In the genomic region with DNA sequence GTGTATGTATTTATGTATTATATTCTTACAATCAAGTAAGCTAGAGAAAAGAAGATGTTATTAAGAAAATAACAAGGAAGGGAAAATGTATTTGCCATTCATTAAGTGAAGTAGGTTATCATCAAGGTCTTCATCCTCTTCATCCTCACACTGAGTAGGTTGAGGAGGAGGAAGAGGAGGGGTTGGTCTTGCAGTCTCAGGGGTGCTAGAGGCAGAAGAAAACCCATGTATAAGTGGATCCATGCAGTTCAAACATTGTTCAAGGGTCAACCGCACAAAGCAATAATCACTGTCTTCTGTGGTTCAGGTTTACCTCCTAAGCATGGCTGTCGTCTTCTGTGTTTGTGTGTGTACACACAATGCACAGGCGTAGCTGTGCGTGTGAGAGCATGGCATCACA, we compare ENCODE assay signal across 24 cellular contexts. TPM values are rescaled to one million over a fixed set of nuclear protein-coding genes. Genes with fewer than 3 reads are reported as not detected.
A peak's percentile ranks its signal among the peaks of the same experiment; 100 is the strongest.
DNase-seq lines count a peak whose midpoint lies in the region; ATAC-seq, FAIRE-seq and TF ChIP-seq lines count a peak whose summit lies in the region.
"Had no signal": no experiment of that assay in that cellular context is flagged by ENCODE, and none has a peak within 500 bp of the region (broad histone marks: within the 10 kb centered on the region; RNA-seq: fewer than 3 reads in every experiment).

No MANE protein-coding gene starts in this region.

- H3K27me3 ChIP-seq in BLaER1 (no peaks in the 10 kb centered on the region), H9 (ENCODE audit: insufficient read depth, low read length) (no peaks in the 10 kb centered on the region), Karpas-422 (ENCODE audit: low read length) (no peaks in the 10 kb centered on the region), bronchial epithelial cell (ENCODE audit: control insufficient read depth, insufficient read depth, low read length) (no peaks in the 10 kb centered on the region), small intestine (ENCODE audit: control insufficient read depth in 2 of 2, insufficient read depth in 2 of 2, low read length in 2 of 2) (no peaks in the 10 kb centered on the region)

- no peak for DNase-seq in H9
- no peak for DNase-seq in Karpas-422
- no peak for DNase-seq in bronchial epithelial cell (ENCODE audit: low read depth)
- no peak for DNase-seq in activated naive CD8-positive, alpha-beta T cell treated with anti-CD3 and anti-CD28 coated beads for 36 hours
- DNase-seq in Right ventricle myocardium superior: no peak
- DNase-seq in activated CD8-positive, alpha-beta memory T cell treated with anti-CD3 and anti-CD28 coated beads, Interleukin-2, amount 50 U/mL, for 4 hours: no peak
- no peak for DNase-seq in small intestine
- DNase-seq: C1 segment of cervical spinal cord; Calu3; CD4-positive, alpha-beta memory T cell; COR-L47; DMS53; DMS79 treated with DMSO at 0.1 percent for 48 hours; GF-D8; GM23248; H7; HFFc6 had no signal

- H3K9me3 ChIP-seq in BLaER1: no peaks in the 10 kb centered on the region
- no peaks in the 10 kb centered on the region for H3K9me3 ChIP-seq in H9 (ENCODE audit: control insufficient read depth, low read depth, low read length)
- H3K9me3 ChIP-seq in Karpas-422 (ENCODE audit: low read length): no peaks in the 10 kb centered on the region
- no peaks in the 10 kb centered on the region for H3K9me3 ChIP-seq in small intestine (ENCODE audit: control insufficient read depth, low read depth)

- no peak overlapping the region for H3K4me3 ChIP-seq in BLaER1
- H3K4me3 ChIP-seq in Karpas-422 (ENCODE audit: low read length): no peak overlapping the region
- H3K4me3 ChIP-seq in bronchial epithelial cell (ENCODE audit: low read depth, low read length): no peak overlapping the region
- no peak overlapping the region for H3K4me3 ChIP-seq in small intestine (ENCODE audit: low read depth in 1 of 2, low read length in 2 of 2)
- H3K4me3 ChIP-seq: GM23248 had no signal

- no peak overlapping the region for H4K5ac ChIP-seq in H9 (ENCODE audit: insufficient read length, low read depth, low read length)

- FAIRE-seq in bronchial epithelial cell (lab: Jason Lieb, UNC) (peak; percentile 43), small intestine (lab: Jason Lieb, UNC) (no peak)
- FAIRE-seq: A204.1, GM12892, H1 had no signal

- H3K27ac ChIP-seq in BLaER1 (no peak overlapping the region), H9 (ENCODE audit: insufficient read length, low read depth, low read length) (no peak overlapping the region), Karpas-422 (ENCODE audit: low read length) (no peak overlapping the region), small intestine (ENCODE audit: low read depth in 1 of 2, low read length in 1 of 2) (no peak overlapping the region)
- H3K27ac ChIP-seq: 22Rv1, GM23248 had no signal

- no peak overlapping the region for H3K9ac ChIP-seq in BLaER1
- no peak overlapping the region for H3K9ac ChIP-seq in H9 (ENCODE audit: extremely low read depth, insufficient read length, low read length)
- H3K9ac ChIP-seq in Karpas-422 (ENCODE audit: low read length): no peak overlapping the region
- H3K9ac ChIP-seq: GM23248 had no signal

- H3K4me1 ChIP-seq in BLaER1 (peaks cover 42% of the 10 kb centered on the region), H9 (ENCODE audit: insufficient read depth, low read length) (no peaks in the 10 kb centered on the region), Karpas-422 (ENCODE audit: low read length) (peaks cover 31% of the 10 kb centered on the region), small intestine (ENCODE audit: control insufficient read depth in 2 of 2, insufficient read depth in 1 of 2, low read depth in 1 of 2, low read length in 1 of 2) (no peaks in the 10 kb centered on the region)

- no peak overlapping the region for H2AFZ ChIP-seq in H9 (ENCODE audit: low read length)
- H2AFZ ChIP-seq in Karpas-422 (ENCODE audit: low read length): no peak overlapping the region
- H2AFZ ChIP-seq: GM23248 had no signal

- H4K91ac ChIP-seq in H9 (ENCODE audit: insufficient read length, low read depth, low read length): no peak overlapping the region

- ATAC-seq in Right ventricle myocardium superior (ENCODE audit: poor library complexity): no peak
- ATAC-seq: HCT116 had no signal

- no peaks in the 10 kb centered on the region for H3K9me3 Mint-ChIP-seq in H9
- H3K9me3 Mint-ChIP-seq in activated naive CD8-positive, alpha-beta T cell treated with anti-CD3 and anti-CD28 coated beads for 36 hours: no peaks in the 10 kb centered on the region
- H3K9me3 Mint-ChIP-seq: CD4-positive, alpha-beta memory T cell; HFFc6 had no signal

- H3K27ac Mint-ChIP-seq in H9: no peak overlapping the region
- no peak overlapping the region for H3K27ac Mint-ChIP-seq in activated naive CD8-positive, alpha-beta T cell treated with anti-CD3 and anti-CD28 coated beads for 36 hours
- H3K27ac Mint-ChIP-seq: B cell, HFFc6 had no signal

- H3K4me2 ChIP-seq in BLaER1 (peak overlapping the region; percentile 52), H9 (ENCODE audit: insufficient read depth, insufficient read length, low read length) (no peak overlapping the region), Karpas-422 (ENCODE audit: low read depth, low read length, poor library complexity, severe bottlenecking) (peak overlapping the region; percentile 37)

- H3K56ac ChIP-seq in H9 (ENCODE audit: insufficient read length, low read depth, low read length): no peak overlapping the region

- H3K18ac ChIP-seq in H9 (ENCODE audit: insufficient read length, low read depth, low read length): no peak overlapping the region

- no peaks in the 10 kb centered on the region for H3K9me2 ChIP-seq in Karpas-422 (replicated peaks; ENCODE audit: insufficient read depth, low read length)

- no peak overlapping the region for H2BK15ac ChIP-seq in H9 (ENCODE audit: low read depth, low read length)

- no peak overlapping the region for H3K23ac ChIP-seq in H9 (ENCODE audit: insufficient read length, low read depth, low read length)

- no peak overlapping the region for H2BK20ac ChIP-seq in H9 (ENCODE audit: low read depth, low read length, poor library complexity, severe bottlenecking)

- H4K8ac ChIP-seq in H9 (replicated peaks; ENCODE audit: insufficient read length, low read depth, low read length): peak overlapping the region; percentile 77

- no peak for TF ChIP-seq CTCF in H9 (conservative IDR thresholded peaks at IDR 0.05)
- no peak for TF ChIP-seq CTCF in bronchial epithelial cell (IDR thresholded peaks at IDR 0.05; ENCODE audit: insufficient read depth, low read length, severe bottlenecking)

- intact Hi-C loops in Right ventricle myocardium superior (cut with DNase I): no loop called here

- H3K4me3 Mint-ChIP-seq in H9: no peak overlapping the region
- H3K4me3 Mint-ChIP-seq in activated naive CD8-positive, alpha-beta T cell treated with anti-CD3 and anti-CD28 coated beads for 36 hours: no peak overlapping the region
- H3K4me3 Mint-ChIP-seq: B cell; CD4-positive, alpha-beta memory T cell; HFFc6 had no signal

- H3K23me2 ChIP-seq in H9 (ENCODE audit: insufficient read length, low read depth, low read length, poor library complexity, severe bottlenecking): no peaks in the 10 kb centered on the region

- no peaks in the 10 kb centered on the region for H3K4me1 Mint-ChIP-seq in H9
- peaks cover 7% of the 10 kb centered on the region for H3K4me1 Mint-ChIP-seq in activated naive CD8-positive, alpha-beta T cell treated with anti-CD3 and anti-CD28 coated beads for 36 hours

- H3K36me3 Mint-ChIP-seq in H9 (ENCODE audit: insufficient read depth in 1 of 3, low read depth in 3 of 3): peaks cover 36 to 88% (median 60%) of the 10 kb centered on the region in 3 experiments; a peak in 6 of 7 replicates
- peaks cover 19% of the 10 kb centered on the region for H3K36me3 Mint-ChIP-seq in activated naive CD8-positive, alpha-beta T cell treated with anti-CD3 and anti-CD28 coated beads for 36 hours

- peaks cover 5% of the 10 kb centered on the region for H3K79me1 ChIP-seq in H9 (ENCODE audit: insufficient read depth, low read depth, low read length, poor library complexity, severe bottlenecking)

- H2AK5ac ChIP-seq in H9 (ENCODE audit: insufficient read length, low read length): no peak overlapping the region

- H3K36me3 ChIP-seq in BLaER1: peaks cover 94% of the 10 kb centered on the region
- H3K36me3 ChIP-seq in Karpas-422 (ENCODE audit: insufficient read depth, low read length): peaks cover 21% of the 10 kb centered on the region
- peaks cover 17% of the 10 kb centered on the region for H3K36me3 ChIP-seq in bronchial epithelial cell (ENCODE audit: control insufficient read depth, insufficient read depth, low read length)
- peaks cover 8 to 9% of the 10 kb centered on the region in 2 donors for H3K36me3 ChIP-seq in small intestine (ENCODE audit: control insufficient read depth in 2 of 2, insufficient read depth in 2 of 2, low read length in 2 of 2)

- no CpG with 5 or more reads among the region's 4 CpGs for WGBS in H9 (ENCODE audit: extremely low coverage, insufficient read length, low lambda C conversion rate)
- WGBS in small intestine, 3 donors: 92 to 95% (median 95%) methylated on average over 4 of the region's 4 CpGs

- H3K4ac ChIP-seq in H9 (ENCODE audit: low read depth, low read length): no peak overlapping the region

- H2BK5ac ChIP-seq in H9 (ENCODE audit: insufficient read length, low read length): no peak overlapping the region

- no peak overlapping the region for H2BK120ac ChIP-seq in H9 (ENCODE audit: low read depth, low read length, poor library complexity, severe bottlenecking)

- H3T11ph ChIP-seq in H9 (ENCODE audit: low read length): no peak overlapping the region

- H3K79me2 ChIP-seq in H9 (ENCODE audit: insufficient read depth, low read length) (peaks cover 5% of the 10 kb centered on the region; the same call in 1 of the 2 replicates), Karpas-422 (ENCODE audit: low read length) (peaks cover 73% of the 10 kb centered on the region)

- H4K20me1 ChIP-seq in BLaER1: peaks cover 84% of the 10 kb centered on the region
- no peaks in the 10 kb centered on the region for H4K20me1 ChIP-seq in H9 (ENCODE audit: control insufficient read depth, insufficient read depth, insufficient read length)
- peaks cover 22% of the 10 kb centered on the region for H4K20me1 ChIP-seq in Karpas-422 (ENCODE audit: insufficient read depth, low read depth, low read length)

- no peak overlapping the region for H3K14ac ChIP-seq in H9 (ENCODE audit: insufficient read depth, low read length)

- no peaks in the 10 kb centered on the region for H3K27me3 Mint-ChIP-seq in H9 (ENCODE audit: low read depth)
- no peaks in the 10 kb centered on the region for H3K27me3 Mint-ChIP-seq in activated naive CD8-positive, alpha-beta T cell treated with anti-CD3 and anti-CD28 coated beads for 36 hours
- H3K27me3 Mint-ChIP-seq: B cell; CD4-positive, alpha-beta memory T cell had no signal

- H2BK12ac ChIP-seq in H9 (ENCODE audit: insufficient read length, low read depth, low read length): no peak overlapping the region

RNA-seq across cellular contexts. Expression of a gene that starts 16.9 kb away (rescaled TPM):
- total RNA-seq in H9 (2021) (51.9 and 53.2 TPM in 2 replicates), bronchial epithelial cell (7.7 and 15.3 TPM in 2 replicates), Right ventricle myocardium superior (3.2 TPM)
- 14.1 and 15.0 TPM in 2 replicates for total RNA-seq in Karpas-422 (2014; rRNA removed; shearing (Covaris generic); ENCODE audit: low replicate concordance)
- 10 to 100 TPM; 28.9 to 30.1 TPM for total RNA-seq in activated naive CD8-positive, alpha-beta T cell treated with anti-CD3 and anti-CD28 coated beads for 36 hours
- 1 to 10 TPM in 2 of 3 donors, under 1 TPM in 1; 0.54 to 3.9 (median 2.0) TPM for polyA plus RNA-seq in small intestine

RNA-seq across cellular contexts. Expression of a gene that starts 17.0 kb away (rescaled TPM):
- total RNA-seq in H9 (2021) (30.3 and 33.6 TPM in 2 replicates), bronchial epithelial cell (18.4 and 20.7 TPM in 2 replicates), Right ventricle myocardium superior (9.0 TPM)
- 30.7 and 32.6 TPM in 2 replicates for total RNA-seq in Karpas-422 (2014; rRNA removed; shearing (Covaris generic); ENCODE audit: low replicate concordance)
- 10 to 100 TPM; 28.0 to 32.2 TPM for total RNA-seq in activated naive CD8-positive, alpha-beta T cell treated with anti-CD3 and anti-CD28 coated beads for 36 hours
- 10 to 100 TPM in 1 of 3 donors, 1 to 10 TPM in 2; 8.4 to 12.5 (median 8.5) TPM for polyA plus RNA-seq in small intestine
